In genomic region chr14:99436247-99437180, GRCh38 we compare ENCODE assay signal across 10 cellular contexts. TPM values are rescaled to one million over a fixed set of nuclear protein-coding genes. Genes with fewer than 3 reads are reported as not detected.
A peak's percentile ranks its signal among the peaks of the same experiment; 100 is the strongest.
DNase-seq lines count a peak whose midpoint lies in the region; ATAC-seq and TF ChIP-seq lines count a peak whose summit lies in the region.
"Had no signal": no experiment of that assay in that cellular context is flagged by ENCODE, and none has a peak within 500 bp of the region (broad histone marks: within the 10 kb centered on the region; RNA-seq: fewer than 3 reads in every experiment).

No MANE protein-coding gene starts in this region.

- peak overlapping the region; percentile 85 for H3K27ac Mint-ChIP-seq in activated CD4-positive, alpha-beta memory T cell treated with anti-CD3 and anti-CD28 coated beads, Interleukin-2, amount 10 ng/mL, durations not matched to agents 7 days and 5 days
- H3K27ac Mint-ChIP-seq in stimulated activated effector memory CD8-positive, alpha-beta T cell treated with anti-CD3 and anti-CD28 coated beads, Interleukin-12 subunit alpha, Interleukin-12 subunit beta, amount 100 ng/mL, for 72 hours = peak overlapping the region; percentile 92

- H3K27ac ChIP-seq in hepatocyte = peak overlapping the region; percentile 29

- H3K36me3 Mint-ChIP-seq in activated T-cell treated with anti-CD3 and anti-CD28 coated beads, Interleukin-2, amount 50 U/mL, for 4 hours (ENCODE audit: insufficient read depth) = peaks cover 49% of the 10 kb centered on the region
- H3K36me3 Mint-ChIP-seq in activated CD4-positive, alpha-beta memory T cell treated with anti-CD3 and anti-CD28 coated beads, Interleukin-2, amount 10 ng/mL, durations not matched to agents 7 days and 5 days (ENCODE audit: low read depth) = peaks cover 70% of the 10 kb centered on the region
- peaks cover 28% of the 10 kb centered on the region for H3K36me3 Mint-ChIP-seq in stimulated activated effector memory CD8-positive, alpha-beta T cell treated with anti-CD3 and anti-CD28 coated beads, Interleukin-12 subunit alpha, Interleukin-12 subunit beta, amount 100 ng/mL, for 72 hours

- H3K27me3 Mint-ChIP-seq in activated T-cell treated with anti-CD3 and anti-CD28 coated beads, Interleukin-2, amount 50 U/mL, for 4 hours (ENCODE audit: low read depth) = no peaks in the 10 kb centered on the region
- no peaks in the 10 kb centered on the region for H3K27me3 Mint-ChIP-seq in activated CD4-positive, alpha-beta memory T cell treated with anti-CD3 and anti-CD28 coated beads, Interleukin-2, amount 10 ng/mL, durations not matched to agents 7 days and 5 days

- peak in 1 of 2 donors; percentile 58 for ATAC-seq in activated T-cell treated with anti-CD3 and anti-CD28 coated beads, Interleukin-2, amount 50 U/mL, for 4 hours
- peak; percentile 88 for ATAC-seq in stimulated activated effector memory CD8-positive, alpha-beta T cell treated with anti-CD3 and anti-CD28 coated beads, Interleukin-12 subunit alpha, Interleukin-12 subunit beta, amount 100 ng/mL, for 72 hours

- no peak for TF ChIP-seq CTCF in hepatocyte (IDR thresholded peaks at IDR 0.05; ENCODE audit: poor library complexity)

- no peak for DNase-seq in activated T-cell treated with anti-CD3 and anti-CD28 coated beads, Interleukin-2, amount 50 U/mL, for 4 hours
- DNase-seq in activated T-cell treated with anti-CD3 and anti-CD28 coated beads for 4 hours (no peak), hepatocyte (ENCODE audit: low spot score) (no peak), NOMO-1 (lab: John Stamatoyannopoulos, UW; ENCODE audit: unreplicated experiment in 2 of 2) (no peak), head of caudate nucleus (no peak), D341Med (ENCODE audit: low spot score) (no peak)
- DNase-seq in activated CD4-positive, alpha-beta memory T cell treated with anti-CD3 and anti-CD28 coated beads, Interleukin-2, amount 10 ng/mL, durations not matched to agents 7 days and 5 days = peak; percentile 33
- no peak for DNase-seq in stimulated activated effector memory CD8-positive, alpha-beta T cell treated with anti-CD3 and anti-CD28 coated beads, Interleukin-12 subunit alpha, Interleukin-12 subunit beta, amount 100 ng/mL, for 72 hours (ENCODE audit: low spot score in 2 of 2)
- DNase-seq: NCI-H748 treated with DMSO at 0.1 percent for 48 hours, SW 1271 had no signal

- no peaks in the 10 kb centered on the region for H3K9me2 ChIP-seq in hepatocyte (replicated peaks; ENCODE audit: insufficient read depth)

- CTCF ChIA-PET in activated CD4-positive, alpha-beta memory T cell treated with anti-CD3 and anti-CD28 coated beads, Interleukin-2, amount 10 ng/mL, durations not matched to agents 7 days and 5 days (lab: Charles Lee) = interaction anchor here (1.1 to 2.9 kb wide), 6 partner anchors 9 to 117 kb away, joined by 3 to 16 read pairs (median 5); partner anchors contain the start of gene SETD3

- peaks cover 38% of the 10 kb centered on the region for H3K4me1 Mint-ChIP-seq in activated T-cell treated with anti-CD3 and anti-CD28 coated beads, Interleukin-2, amount 50 U/mL, for 4 hours (ENCODE audit: low read depth)
- H3K4me1 Mint-ChIP-seq in activated CD4-positive, alpha-beta memory T cell treated with anti-CD3 and anti-CD28 coated beads, Interleukin-2, amount 10 ng/mL, durations not matched to agents 7 days and 5 days = peaks cover 40% of the 10 kb centered on the region
- peaks cover 50% of the 10 kb centered on the region for H3K4me1 Mint-ChIP-seq in stimulated activated effector memory CD8-positive, alpha-beta T cell treated with anti-CD3 and anti-CD28 coated beads, Interleukin-12 subunit alpha, Interleukin-12 subunit beta, amount 100 ng/mL, for 72 hours

- no peak overlapping the region for H3K4me3 ChIP-seq in hepatocyte

- no peak overlapping the region for H3K4me2 ChIP-seq in hepatocyte

- H2AFZ ChIP-seq in hepatocyte = no peak overlapping the region

- no peaks in the 10 kb centered on the region for H3K9me3 Mint-ChIP-seq in activated T-cell treated with anti-CD3 and anti-CD28 coated beads, Interleukin-2, amount 50 U/mL, for 4 hours
- H3K9me3 Mint-ChIP-seq in activated CD4-positive, alpha-beta memory T cell treated with anti-CD3 and anti-CD28 coated beads, Interleukin-2, amount 10 ng/mL, durations not matched to agents 7 days and 5 days = no peaks in the 10 kb centered on the region
- H3K9me3 Mint-ChIP-seq in stimulated activated effector memory CD8-positive, alpha-beta T cell treated with anti-CD3 and anti-CD28 coated beads, Interleukin-12 subunit alpha, Interleukin-12 subunit beta, amount 100 ng/mL, for 72 hours = peaks cover 2% of the 10 kb centered on the region

- WGBS in hepatocyte (ENCODE audit: low lambda C conversion rate, missing lambda C conversion rate) = 88% methylated on average over 14 of the region's 14 CpGs

- no peaks in the 10 kb centered on the region for H3K27me3 ChIP-seq in hepatocyte

- H3K4me3 Mint-ChIP-seq in activated T-cell treated with anti-CD3 and anti-CD28 coated beads, Interleukin-2, amount 50 U/mL, for 4 hours = peak overlapping the region; percentile 49
- no peak overlapping the region for H3K4me3 Mint-ChIP-seq in activated CD4-positive, alpha-beta memory T cell treated with anti-CD3 and anti-CD28 coated beads, Interleukin-2, amount 10 ng/mL, durations not matched to agents 7 days and 5 days
- H3K4me3 Mint-ChIP-seq in stimulated activated effector memory CD8-positive, alpha-beta T cell treated with anti-CD3 and anti-CD28 coated beads, Interleukin-12 subunit alpha, Interleukin-12 subunit beta, amount 100 ng/mL, for 72 hours = peak overlapping the region; percentile 63

- intact Hi-C loops in head of caudate nucleus (cut with DNase I) = no loop called here

- POLR2A ChIA-PET in activated CD4-positive, alpha-beta memory T cell treated with anti-CD3 and anti-CD28 coated beads, Interleukin-2, amount 10 ng/mL, durations not matched to agents 7 days and 5 days (lab: Charles Lee) = interaction anchor here (0.8 to 3.6 kb wide), 4 partner anchors 21 to 46 kb away, joined by 3 to 20 read pairs (median 4); partner anchors contain the start of genes CCNK and SETD3

- H3K36me3 ChIP-seq in hepatocyte (replicated peaks; ENCODE audit: insufficient read depth, low read depth) = no peaks in the 10 kb centered on the region

- H4K20me1 ChIP-seq in hepatocyte (ENCODE audit: insufficient read depth, poor library complexity, severe bottlenecking) = no peaks in the 10 kb centered on the region

- H3K9me3 ChIP-seq in hepatocyte (ENCODE audit: low read depth) = no peaks in the 10 kb centered on the region

- H3K4me1 ChIP-seq in hepatocyte (ENCODE audit: insufficient read depth) = no peaks in the 10 kb centered on the region

- peaks cover 13% of the 10 kb centered on the region for H3K79me2 ChIP-seq in hepatocyte

RNA-seq across cellular contexts. Expression of gene SETD3, which starts 44.1 kb away (rescaled TPM):
- total RNA-seq in activated T-cell treated with anti-CD3 and anti-CD28 coated beads, Interleukin-2, amount 50 U/mL, for 4 hours = 10 to 100 TPM; 51.8 to 58.1 (median 54.8) TPM
- 10 to 100 TPM; 63.8 to 66.3 TPM for total RNA-seq in activated CD4-positive, alpha-beta memory T cell treated with anti-CD3 and anti-CD28 coated beads, Interleukin-2, amount 10 ng/mL, durations not matched to agents 7 days and 5 days
- 60.2 and 67.3 TPM in 2 replicates for total RNA-seq in hepatocyte
- 43.6 and 47.0 TPM in 2 replicates for polyA plus RNA-seq in hepatocyte

RNA-seq across cellular contexts. Expression of gene CCNK, which starts 44.7 kb away (rescaled TPM):
- total RNA-seq in activated T-cell treated with anti-CD3 and anti-CD28 coated beads, Interleukin-2, amount 50 U/mL, for 4 hours = 100 to 1,000 TPM in 2 of 3 donors, 10 to 100 TPM in 1; 95.9 to 107 (median 104) TPM
- 10 to 100 TPM; 79.2 to 83.7 TPM for total RNA-seq in activated CD4-positive, alpha-beta memory T cell treated with anti-CD3 and anti-CD28 coated beads, Interleukin-2, amount 10 ng/mL, durations not matched to agents 7 days and 5 days
- 15.6 and 22.0 TPM in 2 replicates for total RNA-seq in hepatocyte
- 10.1 and 11.1 TPM in 2 replicates for polyA plus RNA-seq in hepatocyte
